ENCODE assay signal across 18 cellular contexts in genomic region chr12:105983622-105984325, GRCh38.
DNase-seq lines count a peak whose midpoint lies in the region; ATAC-seq and TF ChIP-seq lines count a peak whose summit lies in the region.
"Had no signal": no experiment of that assay in that cellular context is flagged by ENCODE, and none has a peak within 500 bp of the region (broad histone marks: within the 10 kb centered on the region; RNA-seq: fewer than 3 reads in every experiment).

No MANE protein-coding gene starts in this region.

- H3K27ac ChIP-seq in PC-3 (ENCODE audit: low read length) = no peak overlapping the region
- H3K27ac ChIP-seq: ascending aorta, upper lobe of right lung had no signal

- no peaks in the 10 kb centered on the region for H3K9me3 Mint-ChIP-seq in activated naive CD8-positive, alpha-beta T cell treated with anti-CD3 and anti-CD28 coated beads for 36 hours
- no peaks in the 10 kb centered on the region for H3K9me3 Mint-ChIP-seq in activated T-cell treated with anti-CD3 and anti-CD28 coated beads, Interleukin-2, amount 50 U/mL, for 24 hours
- H3K9me3 Mint-ChIP-seq: activated T-helper 17 cell treated with anti-CD3 and anti-CD28 coated beads, Interleukin-2, amount 50 U/mL, for 72 hours; effector memory CD8-positive, alpha-beta T cell; GM23338; natural killer cell had no signal

- no TSS peak for BruUV-seq in PC-3 (replicated peaks; lab: Mats Ljungman, UMichigan)

- no peaks in the 10 kb centered on the region for H4K20me1 ChIP-seq in PC-3 (ENCODE audit: low read length)

- no peak overlapping the region for H3K27ac Mint-ChIP-seq in activated naive CD8-positive, alpha-beta T cell treated with anti-CD3 and anti-CD28 coated beads for 36 hours
- no peak overlapping the region for H3K27ac Mint-ChIP-seq in activated T-cell treated with anti-CD3 and anti-CD28 coated beads, Interleukin-2, amount 50 U/mL, for 24 hours
- H3K27ac Mint-ChIP-seq: activated T-helper 17 cell treated with anti-CD3 and anti-CD28 coated beads, Interleukin-2, amount 50 U/mL, for 72 hours; effector memory CD8-positive, alpha-beta T cell; GM23338; natural killer cell had no signal

- peaks cover 5% of the 10 kb centered on the region for H3K27me3 Mint-ChIP-seq in activated naive CD8-positive, alpha-beta T cell treated with anti-CD3 and anti-CD28 coated beads for 36 hours
- H3K27me3 Mint-ChIP-seq in activated T-cell treated with anti-CD3 and anti-CD28 coated beads, Interleukin-2, amount 50 U/mL, for 24 hours = no peaks in the 10 kb centered on the region

- DNase-seq in ELR (ENCODE audit: low read depth) (peak; percentile 48), PC-3 (peak; percentile 58), epidermal melanocyte (ENCODE audit: insufficient read length, low spot score) (peak; percentile 36), non-pigmented ciliary epithelial cell (ENCODE audit: low read depth) (peak; percentile 93), NOMO-1 (lab: John Stamatoyannopoulos, UW; ENCODE audit: unreplicated experiment in 2 of 2) (no peak), islet precursor cell (no peak)
- no peak for DNase-seq in activated naive CD8-positive, alpha-beta T cell treated with anti-CD3 and anti-CD28 coated beads for 36 hours
- DNase-seq in activated T-cell treated with anti-CD3 and anti-CD28 coated beads, Interleukin-2, amount 50 U/mL, for 24 hours = no peak
- DNase-seq: effector memory CD8-positive, alpha-beta T cell; KG1; left ventricle myocardium superior; natural killer cell; retina; stimulated activated CD4-positive, alpha-beta T cell treated with anti-CD3 and anti-CD28 coated beads, Interleukin-4, amount 100 ng/mL, for 24 hours; upper lobe of right lung had no signal

- ATAC-seq in PC-3 = 0 out of 2 replicates have a peak, but pooled peaks have one; percentile 13
- ATAC-seq: activated T-helper 17 cell treated with anti-CD3 and anti-CD28 coated beads, Interleukin-2, amount 50 U/mL, for 72 hours; effector memory CD8-positive, alpha-beta T cell; GM23338; left ventricle myocardium superior; natural killer cell; upper lobe of right lung had no signal

- H3K4me3 Mint-ChIP-seq in activated naive CD8-positive, alpha-beta T cell treated with anti-CD3 and anti-CD28 coated beads for 36 hours = no peak overlapping the region
- no peak overlapping the region for H3K4me3 Mint-ChIP-seq in activated T-cell treated with anti-CD3 and anti-CD28 coated beads, Interleukin-2, amount 50 U/mL, for 24 hours
- H3K4me3 Mint-ChIP-seq: activated T-helper 17 cell treated with anti-CD3 and anti-CD28 coated beads, Interleukin-2, amount 50 U/mL, for 72 hours; effector memory CD8-positive, alpha-beta T cell; GM23338; natural killer cell had no signal

- intact Hi-C loops in PC-3 (cut with micrococcal nuclease) = no loop called here

- H2AFZ ChIP-seq in PC-3 (ENCODE audit: low read length) = no peak overlapping the region
- H2AFZ ChIP-seq: GM23338 had no signal

- no peaks in the 10 kb centered on the region for H3K4me1 ChIP-seq in PC-3 (ENCODE audit: insufficient read depth, low read length)
- H3K4me1 ChIP-seq: ascending aorta had no signal

- CTCF ChIA-PET in PC-3 (lab: Charles Lee) = no interaction called here

- H3K4me1 Mint-ChIP-seq in activated naive CD8-positive, alpha-beta T cell treated with anti-CD3 and anti-CD28 coated beads for 36 hours = no peaks in the 10 kb centered on the region
- H3K4me1 Mint-ChIP-seq in activated T-cell treated with anti-CD3 and anti-CD28 coated beads, Interleukin-2, amount 50 U/mL, for 24 hours (ENCODE audit: low read depth) = no peaks in the 10 kb centered on the region
- H3K4me1 Mint-ChIP-seq: activated T-helper 17 cell treated with anti-CD3 and anti-CD28 coated beads, Interleukin-2, amount 50 U/mL, for 72 hours; natural killer cell had no signal

- H3K9ac ChIP-seq in PC-3 (ENCODE audit: low read length) = no peak overlapping the region

- H3K4me2 ChIP-seq in PC-3 (ENCODE audit: low read length) = no peak overlapping the region
- H3K4me2 ChIP-seq: GM23338 had no signal

- H3K79me2 ChIP-seq in PC-3 (ENCODE audit: low read length) = no peaks in the 10 kb centered on the region

- no peaks in the 10 kb centered on the region for H3K27me3 ChIP-seq in PC-3 (ENCODE audit: low read length)
- H3K27me3 ChIP-seq: ascending aorta, upper lobe of right lung had no signal

- no peak for TF ChIP-seq CTCF in PC-3 (conservative IDR thresholded peaks at IDR 0.05; ENCODE audit: low read depth, low read length)

- H3K9me2 ChIP-seq in PC-3 (replicated peaks; ENCODE audit: low read length) = no peaks in the 10 kb centered on the region

- H3F3A ChIP-seq in PC-3 (ENCODE audit: low read length, unreplicated experiment) = no peaks in the 10 kb centered on the region

- POLR2A ChIA-PET in PC-3 (lab: Charles Lee; ENCODE audit: unreplicated experiment) = no interaction called here

- no peaks in the 10 kb centered on the region for H3K36me3 Mint-ChIP-seq in activated naive CD8-positive, alpha-beta T cell treated with anti-CD3 and anti-CD28 coated beads for 36 hours
- no peaks in the 10 kb centered on the region for H3K36me3 Mint-ChIP-seq in activated T-cell treated with anti-CD3 and anti-CD28 coated beads, Interleukin-2, amount 50 U/mL, for 24 hours (ENCODE audit: low read depth)
- H3K36me3 Mint-ChIP-seq: natural killer cell had no signal

- no peaks in the 10 kb centered on the region for H3K36me3 ChIP-seq in PC-3 (ENCODE audit: low read depth, low read length)
- H3K36me3 ChIP-seq: ascending aorta, upper lobe of right lung had no signal

- no peaks in the 10 kb centered on the region for H3K9me3 ChIP-seq in PC-3 (ENCODE audit: low read length)
- H3K9me3 ChIP-seq: ascending aorta, upper lobe of right lung had no signal

- H3K4me3 ChIP-seq in PC-3 (ENCODE audit: low read length) = no peak overlapping the region
- H3K4me3 ChIP-seq: ascending aorta, GM23338, upper lobe of right lung had no signal

Comparison
In these comparisons a context has a peak if more than half of its experiments do, and no peak if none do; other contexts are left out.
1. DNase-seq: peak in ELR (single experiment), PC-3 (single experiment), epidermal melanocyte (single experiment) and non-pigmented ciliary epithelial cell (single experiment); none in NOMO-1 (0 of 2), islet precursor cell (single experiment), activated naive CD8-positive, alpha-beta T cell treated with anti-CD3 and anti-CD28 coated beads for 36 hours (single experiment) and activated T-cell treated with anti-CD3 and anti-CD28 coated beads, Interleukin-2, amount 50 U/mL, for 24 hours (single experiment).